1 cellular context compared by ENCODE assay signal in genomic region chr2:130319536-130319935, GRCh38.
TF ChIP-seq lines count a peak whose summit lies in the region.

No MANE protein-coding gene starts in this region.

TF ChIP-seq in HepG2, 621 proteins besides CTCF, POLR2A, EP300 and RAD21 (continued from another document):
- TF ChIP-seq ZNF414 (CRISPR knock-in tag; IDR thresholded peaks at IDR 0.05) (no peak), CREB1 (IDR thresholded peaks at IDR 0.05) (no peak), CREB1 (CRISPR knock-in tag; IDR thresholded peaks at IDR 0.05) (no peak), AHDC1 (CRISPR knock-in tag; IDR thresholded peaks at IDR 0.05; ENCODE audit: borderline replicate concordance) (no peak), HMGA1 (CRISPR knock-in tag; conservative IDR thresholded peaks at IDR 0.05) (no peak), ZNF775 (CRISPR knock-in tag; IDR thresholded peaks at IDR 0.05; ENCODE audit: borderline replicate concordance) (no peak), JUND (CRISPR knock-in tag; IDR thresholded peaks at IDR 0.05) (no peak), USF2 (IDR thresholded peaks at IDR 0.05; ENCODE audit: low read depth, low read length) (peak; percentile 52), USF2 (CRISPR knock-in tag; IDR thresholded peaks at IDR 0.05; ENCODE audit: borderline replicate concordance) (no peak), ZBED4 (CRISPR knock-in tag; IDR thresholded peaks at IDR 0.05; ENCODE audit: borderline replicate concordance) (no peak), GTF2F1 (IDR thresholded peaks at IDR 0.05; ENCODE audit: low read length) (no peak)
